Comparison of ENCODE assay signal across 8 cellular contexts in the genomic region with DNA sequence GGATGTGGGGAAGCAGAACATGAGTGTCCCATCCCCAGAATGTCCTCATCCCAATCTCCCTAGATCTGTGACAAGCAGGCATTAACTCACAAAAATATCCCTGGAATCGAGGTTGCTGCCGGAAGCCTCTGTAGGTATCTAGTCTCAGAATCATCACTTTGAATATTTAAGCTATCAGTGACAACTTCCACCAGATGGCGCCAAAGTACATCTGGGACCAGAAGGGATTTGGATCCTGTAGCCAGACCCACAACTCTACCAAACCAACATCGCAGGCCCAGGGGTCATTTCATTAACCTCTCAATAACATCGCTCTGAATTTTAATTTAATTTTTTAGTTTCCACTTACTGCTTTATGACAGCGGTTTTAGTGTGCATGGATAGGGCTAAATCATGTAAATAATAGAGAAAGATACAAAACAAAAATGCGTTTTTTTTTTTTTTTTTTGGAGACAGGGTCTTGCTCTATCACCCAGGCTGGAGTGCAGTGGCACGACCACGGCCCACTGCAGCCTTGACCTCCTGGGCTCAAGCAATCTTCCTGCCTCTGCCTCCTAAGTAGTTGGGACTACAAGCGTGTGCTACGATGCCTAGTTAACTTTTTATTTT. TPM values are rescaled to one million over a fixed set of nuclear protein-coding genes. Genes with fewer than 3 reads are reported as not detected.
DNase-seq lines count a peak whose midpoint lies in the region; ATAC-seq and TF ChIP-seq lines count a peak whose summit lies in the region.

No MANE protein-coding gene starts in this region.

- peaks cover 10% of the 10 kb centered on the region for H3K4me1 ChIP-seq in MM.1S (ENCODE audit: low read length)
- H3K4me1 ChIP-seq in neuronal stem cell (ENCODE audit: control insufficient read depth in 2 of 2, insufficient read depth in 1 of 2, low read depth in 1 of 2, low read length in 2 of 2) = no peaks in the 10 kb centered on the region
- H3K4me1 ChIP-seq in suprapubic skin = peaks cover 23% of the 10 kb centered on the region

- no peak overlapping the region for H4K91ac ChIP-seq in neuronal stem cell (ENCODE audit: low read depth, low read length, poor library complexity)

- no peak overlapping the region for H2BK120ac ChIP-seq in neuronal stem cell (ENCODE audit: low read depth, low read length)

- no peak overlapping the region for H3K9ac ChIP-seq in MM.1S (ENCODE audit: low read length)
- no peak overlapping the region for H3K9ac ChIP-seq in neuronal stem cell (ENCODE audit: low read depth, low read length, poor library complexity)

- no peaks in the 10 kb centered on the region for H3K9me3 ChIP-seq in MM.1S (replicated peaks; ENCODE audit: insufficient read depth, low read length)
- H3K9me3 ChIP-seq in neuronal stem cell (replicated peaks in 1 of 2; ENCODE audit: control insufficient read depth in 2 of 2, insufficient read depth in 1 of 2, low read depth in 1 of 2, low read length in 2 of 2) = no peaks in the 10 kb centered on the region
- H3K9me3 ChIP-seq in suprapubic skin = no peaks in the 10 kb centered on the region

- no peaks in the 10 kb centered on the region; the same call in 1 of the 2 replicates for H4K20me1 ChIP-seq in MM.1S (ENCODE audit: insufficient read depth, low read length)

- H2AK5ac ChIP-seq in neuronal stem cell (ENCODE audit: low read depth, low read length) = no peak overlapping the region

- no peak overlapping the region for H4K8ac ChIP-seq in neuronal stem cell (ENCODE audit: low read depth, low read length)

- H2BK12ac ChIP-seq in neuronal stem cell (ENCODE audit: low read length) = no peak overlapping the region

- TF ChIP-seq EP300 in suprapubic skin (IDR thresholded peaks at IDR 0.05) = no peak

- H3K36me3 ChIP-seq in MM.1S (replicated peaks; ENCODE audit: insufficient read depth, low read length) (no peaks in the 10 kb centered on the region), neuronal stem cell (replicated peaks in 1 of 2; ENCODE audit: control insufficient read depth in 2 of 2, insufficient read depth in 2 of 2, low read length in 2 of 2) (no peaks in the 10 kb centered on the region), suprapubic skin (no peaks in the 10 kb centered on the region)

- H2AFZ ChIP-seq in MM.1S (ENCODE audit: low read length) (no peak overlapping the region), neuronal stem cell (ENCODE audit: low read length) (peak overlapping the region; percentile 40)

- ATAC-seq in GM18867 (IDR thresholded peaks at IDR 0.05; ENCODE audit: unreplicated experiment) = peak; percentile 33

- no peaks in the 10 kb centered on the region for H3F3A ChIP-seq in MM.1S (ENCODE audit: insufficient read depth, low read length)

- H3K14ac ChIP-seq in neuronal stem cell (ENCODE audit: low read length) = no peak overlapping the region

- DNase-seq in 8988T (peak; percentile 59), MM.1S (peak; percentile 84), RPMI8226 (peak; percentile 77), activated T-helper 1 cell treated with Interleukin-2 at 50 U/mL for 16 hours (ENCODE audit: low read depth) (peak; percentile 49), fibroblast of peridontal ligament (ENCODE audit: extremely low read depth) (peak; percentile 86), neuronal stem cell (ENCODE audit: low spot score) (peak; percentile 84), suprapubic skin (ENCODE audit: low spot score in 2 of 2) (peak; percentile 88 to 91)

- no peaks in the 10 kb centered on the region for H3K9me2 ChIP-seq in MM.1S (replicated peaks; ENCODE audit: insufficient read depth, low read length)

- WGBS in neuronal stem cell (ENCODE audit: extremely low coverage in 2 of 2, insufficient read length in 2 of 2, insufficient replicate concordance in 1 of 2), 2 donors = no CpG with 5 or more reads among the region's 11 CpGs
- 27% methylated on average over 11 of the region's 11 CpGs for WGBS in suprapubic skin

- TF ChIP-seq CTCF in MM.1S (IDR thresholded peaks at IDR 0.05; ENCODE audit: low read length) (peak; percentile 73), suprapubic skin (IDR thresholded peaks at IDR 0.05) (peak in 1 of 2 donors; percentile 70)

- H3K4me2 ChIP-seq in MM.1S (ENCODE audit: low read depth, low read length) (no peak overlapping the region), neuronal stem cell (ENCODE audit: insufficient read depth, low read length, poor library complexity, severe bottlenecking) (no peak overlapping the region)

- H3K79me1 ChIP-seq in neuronal stem cell (ENCODE audit: low read depth, low read length) = peaks cover 4% of the 10 kb centered on the region

- H3K23ac ChIP-seq in neuronal stem cell (ENCODE audit: low read depth, low read length, poor library complexity) = no peak overlapping the region

- H3K4ac ChIP-seq in neuronal stem cell (ENCODE audit: low read length) = no peak overlapping the region

- no peak for TF ChIP-seq POLR2A in suprapubic skin (IDR thresholded peaks at IDR 0.05)

- peaks cover 18% of the 10 kb centered on the region for H3K79me2 ChIP-seq in MM.1S (ENCODE audit: low read length)

- no peaks in the 10 kb centered on the region for H3K27me3 ChIP-seq in MM.1S (replicated peaks; ENCODE audit: insufficient read depth, low read length)
- peaks cover 0 to 14% (median 2%) of the 10 kb centered on the region in 3 experiments for H3K27me3 ChIP-seq in neuronal stem cell (ENCODE audit: control insufficient read depth in 3 of 3, insufficient read depth in 3 of 3, low read depth in 1 of 3, low read length in 3 of 3)
- no peaks in the 10 kb centered on the region for H3K27me3 ChIP-seq in suprapubic skin

- no peak overlapping the region for H2BK15ac ChIP-seq in neuronal stem cell (ENCODE audit: low read length)

- H3K4me3 ChIP-seq in MM.1S (ENCODE audit: low read length) (no peak overlapping the region), neuronal stem cell (ENCODE audit: low read length in 2 of 2) (no peak overlapping the region), suprapubic skin (no peak overlapping the region)

- H2BK5ac ChIP-seq in neuronal stem cell (ENCODE audit: low read length) = no peak overlapping the region

- H3K27ac ChIP-seq in MM.1S (ENCODE audit: low read length) (no peak overlapping the region), neuronal stem cell (replicated peaks; ENCODE audit: low read length) (no peak overlapping the region), suprapubic skin (no peak overlapping the region)

- H3K18ac ChIP-seq in neuronal stem cell (ENCODE audit: low read length) = no peak overlapping the region

RNA-seq across cellular contexts. Expression of a gene that starts 1.1 kb away (rescaled TPM):
- 36.4 TPM for polyA plus RNA-seq in neuronal stem cell (2013, experiment 1 of 2)
- 35.5 TPM for polyA plus RNA-seq in neuronal stem cell (2013, experiment 2 of 2)
- 10 to 100 TPM; 66.3 to 82.0 (median 72.4) TPM for total RNA-seq in suprapubic skin

RNA-seq across cellular contexts. Expression of a gene that starts 28.3 kb away (rescaled TPM):
- polyA plus RNA-seq in neuronal stem cell (2013, experiment 1 of 2) = 3.2 TPM
- polyA plus RNA-seq in neuronal stem cell (2013, experiment 2 of 2) = 3.4 TPM
- total RNA-seq in suprapubic skin = 10 to 100 TPM; 17.4 to 54.1 (median 30.1) TPM

RNA-seq across cellular contexts. Expression of a gene that starts 46.6 kb away (rescaled TPM):
- polyA plus RNA-seq in neuronal stem cell (2013, experiment 1 of 2) = not detected
- not detected for polyA plus RNA-seq in neuronal stem cell (2013, experiment 2 of 2)
- total RNA-seq in suprapubic skin = under 1 TPM in 1 of 4 donors, not detected in 3; 0.60 TPM
